In the genomic region with DNA sequence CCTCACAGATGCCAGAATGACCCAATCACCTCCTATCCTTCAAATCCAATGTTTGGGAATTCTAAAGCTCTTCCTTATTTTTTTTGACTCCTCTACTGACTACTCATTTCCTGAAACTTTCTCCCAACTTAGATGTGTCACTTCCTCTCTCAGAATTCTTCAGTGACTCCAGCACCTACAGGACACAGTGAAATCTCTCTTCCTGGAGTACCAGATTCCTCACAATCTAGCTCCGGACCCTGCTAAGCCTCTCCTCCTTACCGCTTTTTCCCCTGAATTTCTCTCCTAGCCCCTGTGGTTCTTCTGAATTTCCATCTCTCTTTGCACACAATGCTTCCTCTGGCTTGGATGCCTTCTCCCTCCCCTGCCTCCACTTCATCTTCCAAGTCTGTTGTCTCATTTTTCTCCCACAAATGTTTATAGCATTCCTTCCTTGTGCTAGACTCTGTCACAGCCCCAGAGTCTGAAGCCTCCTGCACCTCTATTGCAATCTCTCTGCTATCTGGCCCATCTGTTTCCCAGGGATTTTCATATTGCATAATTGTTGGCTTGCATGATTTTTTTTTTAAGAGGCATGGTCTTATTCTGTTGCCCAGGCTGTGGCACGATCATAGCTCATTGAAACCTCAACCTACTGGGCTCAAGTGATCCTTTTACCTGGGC, we compare ENCODE assay signal across 13 cellular contexts.
A peak's percentile ranks its signal among the peaks of the same experiment; 100 is the strongest.
DNase-seq lines count a peak whose midpoint lies in the region; TF ChIP-seq lines count a peak whose summit lies in the region.
"Had no signal": no experiment of that assay in that cellular context is flagged by ENCODE, and none has a peak within 500 bp of the region (broad histone marks: within the 10 kb centered on the region; RNA-seq: fewer than 3 reads in every experiment).

No MANE protein-coding gene starts in this region.

- DNase-seq in SKM-1 treated with dmso at 0.1 percent for 144 hours (lab: John Stamatoyannopoulos, UW; ENCODE audit: unreplicated experiment) (peak; percentile 2), SKM-1 (lab: John Stamatoyannopoulos, UW; ENCODE audit: unreplicated experiment) (no peak), RPMI7951 (ENCODE audit: low read depth) (peak; percentile 37), fibroblast of the aortic adventitia (ENCODE audit: low read depth) (peak; percentile 77), Peyer's patch (no peak), NCI-H146 (lab: John Stamatoyannopoulos, UW) (no peak), NCI-H69 (lab: John Stamatoyannopoulos, UW) (no peak), HPDE6-E6E7 (ENCODE audit: extremely low spot score) (no peak)
- DNase-seq: KBM-7, left ventricle myocardium inferior, NCI-H2081 treated with DMSO at 0.1 percent for 48 hours had no signal

- TF ChIP-seq CTCF in fibroblast of the aortic adventitia (IDR thresholded peaks at IDR 0.05; ENCODE audit: insufficient read depth, low read length) (peak; percentile 1), Peyer's patch (IDR thresholded peaks at IDR 0.05) (no peak)

- no peaks in the 10 kb centered on the region for H3K27me3 ChIP-seq in Peyer's patch
- H3K27me3 ChIP-seq: neutrophil, tibial nerve had no signal

- no peak overlapping the region for H3K27ac ChIP-seq in Peyer's patch
- H3K27ac ChIP-seq: left ventricle myocardium inferior, neutrophil, tibial nerve had no signal

- no peaks in the 10 kb centered on the region for H3K9me3 ChIP-seq in Peyer's patch
- H3K9me3 ChIP-seq: left ventricle myocardium inferior, neutrophil, tibial nerve had no signal

- no peak for TF ChIP-seq POLR2A in Peyer's patch (IDR thresholded peaks at IDR 0.05)

- no peak overlapping the region for H3K4me3 ChIP-seq in fibroblast of the aortic adventitia (ENCODE audit: low read depth, low read length)
- no peak overlapping the region for H3K4me3 ChIP-seq in Peyer's patch
- H3K4me3 ChIP-seq: left ventricle myocardium inferior, tibial nerve had no signal

- H3K36me3 ChIP-seq in Peyer's patch, result no peaks in the 10 kb centered on the region
- H3K36me3 ChIP-seq: left ventricle myocardium inferior, neutrophil, tibial nerve had no signal

- H3K4me1 ChIP-seq in Peyer's patch, result no peaks in the 10 kb centered on the region
- H3K4me1 ChIP-seq: left ventricle myocardium inferior, tibial nerve had no signal

Comparison
In these comparisons a context has a peak if more than half of its experiments do, and no peak if none do; other contexts are left out.
1. DNase-seq: peak in SKM-1 treated with dmso at 0.1 percent for 144 hours (single experiment), RPMI7951 (single experiment) and fibroblast of the aortic adventitia (single experiment); none in SKM-1 (single experiment), Peyer's patch (0 of 3), NCI-H146 (single experiment), NCI-H69 (single experiment) and HPDE6-E6E7 (single experiment).